9 cellular contexts compared by ENCODE assay signal in the genomic region with DNA sequence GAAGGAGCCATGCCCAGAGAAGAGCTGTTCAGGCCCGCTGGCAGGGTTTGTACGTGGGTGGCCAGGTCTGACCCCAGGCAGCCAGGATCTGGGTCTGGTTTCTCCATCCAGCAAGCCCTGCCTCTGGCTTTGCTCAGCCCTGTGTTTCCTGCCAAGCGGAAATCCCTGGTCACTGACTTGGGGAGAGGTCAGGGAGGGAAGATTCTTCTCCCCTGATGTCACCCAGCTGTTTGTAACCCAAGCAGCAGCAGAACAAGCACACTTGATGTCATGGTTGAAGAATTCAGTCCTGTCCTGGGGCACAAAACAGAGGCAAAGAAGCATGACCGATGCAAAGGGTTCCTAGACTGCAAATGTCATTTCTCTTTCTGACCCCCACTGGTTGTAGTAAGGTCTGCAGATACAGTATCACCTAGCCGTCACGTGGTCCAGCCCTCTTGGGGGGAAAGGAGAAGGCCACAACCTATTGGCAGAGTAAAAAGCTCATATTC.
DNase-seq lines count a peak whose midpoint lies in the region; ATAC-seq, FAIRE-seq and TF ChIP-seq lines count a peak whose summit lies in the region.
"Had no signal": no experiment of that assay in that cellular context is flagged by ENCODE, and none has a peak within 500 bp of the region (broad histone marks: within the 10 kb centered on the region; RNA-seq: fewer than 3 reads in every experiment).

No MANE protein-coding gene starts in this region.

- no peak overlapping the region for H3K23ac ChIP-seq in H9 (ENCODE audit: insufficient read length, low read depth, low read length)

- no peaks in the 10 kb centered on the region for H3K36me3 Mint-ChIP-seq in H9 (ENCODE audit: insufficient read depth in 1 of 3, low read depth in 3 of 3)

- H3K4me1 Mint-ChIP-seq in H9, result peaks cover 2 to 15% of the 10 kb centered on the region in 2 experiments; a peak in 3 of 4 replicates

- peak; percentile 94 for FAIRE-seq in keratinocyte (lab: Jason Lieb, UNC)

- no CpG with 5 or more reads among the region's 6 CpGs for WGBS in H9 (ENCODE audit: extremely low coverage, insufficient read length, low lambda C conversion rate)
- 59 to 75% methylated on average over 6 of the region's 6 CpGs for WGBS in body of pancreas, 2 donors

- H3K23me2 ChIP-seq in H9 (ENCODE audit: insufficient read length, low read depth, low read length, poor library complexity, severe bottlenecking), result no peaks in the 10 kb centered on the region

- H3K9me1 ChIP-seq in keratinocyte (ENCODE audit: control insufficient read depth, extremely low read depth, insufficient read depth, low read length), result no peaks in the 10 kb centered on the region

- no peaks in the 10 kb centered on the region for H4K20me1 ChIP-seq in H9 (ENCODE audit: control insufficient read depth, insufficient read depth, insufficient read length)
- H4K20me1 ChIP-seq in keratinocyte (ENCODE audit: control insufficient read depth, extremely low read depth, insufficient read depth, low read length), result no peaks in the 10 kb centered on the region

- H2AFZ ChIP-seq in H9 (ENCODE audit: low read length) (no peak overlapping the region), keratinocyte (ENCODE audit: control insufficient read depth, low read length) (no peak overlapping the region)

- H2BK20ac ChIP-seq in H9 (ENCODE audit: low read depth, low read length, poor library complexity, severe bottlenecking), result no peak overlapping the region

- peak overlapping the region; percentile 13 for H3K18ac ChIP-seq in H9 (ENCODE audit: insufficient read length, low read depth, low read length)

- ATAC-seq in body of pancreas (peak; percentile 91), HG02938 (IDR thresholded peaks at IDR 0.05; ENCODE audit: unreplicated experiment) (no peak), HG02678 (IDR thresholded peaks at IDR 0.05; ENCODE audit: unreplicated experiment) (no peak), GM18505 (IDR thresholded peaks at IDR 0.05; ENCODE audit: unreplicated experiment) (no peak)

- H3T11ph ChIP-seq in H9 (ENCODE audit: low read length), result no peak overlapping the region

- H3K79me1 ChIP-seq in H9 (ENCODE audit: insufficient read depth, low read depth, low read length, poor library complexity, severe bottlenecking), result no peaks in the 10 kb centered on the region

- H3K27ac ChIP-seq in H9 (ENCODE audit: insufficient read length, low read depth, low read length), result no peak overlapping the region
- peak overlapping the region; percentile 42 to 72 (median 49) for H3K27ac ChIP-seq in body of pancreas
- peak overlapping the region; percentile 77 for H3K27ac ChIP-seq in keratinocyte (ENCODE audit: control insufficient read depth, insufficient read depth, low read length)
- H3K27ac ChIP-seq in stomach smooth muscle (ENCODE audit: low read length), result peak overlapping the region; percentile 95

- H4K8ac ChIP-seq in H9 (replicated peaks; ENCODE audit: insufficient read length, low read depth, low read length), result no peak overlapping the region

- no peaks in the 10 kb centered on the region for H3K9me3 ChIP-seq in H9 (ENCODE audit: control insufficient read depth, low read depth, low read length)
- H3K9me3 ChIP-seq in body of pancreas, result no peaks in the 10 kb centered on the region
- H3K9me3 ChIP-seq in keratinocyte (ENCODE audit: control insufficient read depth, low read depth, low read length), result no peaks in the 10 kb centered on the region
- H3K9me3 ChIP-seq in stomach smooth muscle (ENCODE audit: control insufficient read depth in 2 of 2, low read length in 2 of 2), result no peaks in the 10 kb centered on the region

- H2BK120ac ChIP-seq in H9 (ENCODE audit: low read depth, low read length, poor library complexity, severe bottlenecking), result no peak overlapping the region

- no peak overlapping the region for H2AK5ac ChIP-seq in H9 (ENCODE audit: insufficient read length, low read length)

- H3K27me3 ChIP-seq in H9 (ENCODE audit: insufficient read depth, low read length), result no peaks in the 10 kb centered on the region
- no peaks in the 10 kb centered on the region for H3K27me3 ChIP-seq in body of pancreas
- H3K27me3 ChIP-seq in keratinocyte (ENCODE audit: control insufficient read depth, extremely low read depth, insufficient read depth, low read length), result no peaks in the 10 kb centered on the region
- no peaks in the 10 kb centered on the region for H3K27me3 ChIP-seq in stomach smooth muscle (ENCODE audit: control insufficient read depth in 1 of 2, insufficient read depth in 2 of 2, low read length in 2 of 2)

- H3K4me1 ChIP-seq in H9 (ENCODE audit: insufficient read depth, low read length) (no peaks in the 10 kb centered on the region), body of pancreas (peaks cover 11% of the 10 kb centered on the region), keratinocyte (ENCODE audit: control insufficient read depth, extremely low read depth, insufficient read depth, low read length) (peaks cover 75% of the 10 kb centered on the region), stomach smooth muscle (ENCODE audit: control insufficient read depth, insufficient read depth, low read length) (peaks cover 53% of the 10 kb centered on the region)

- no peak overlapping the region for H4K5ac ChIP-seq in H9 (ENCODE audit: insufficient read length, low read depth, low read length)

- H3K4ac ChIP-seq in H9 (ENCODE audit: low read depth, low read length), result no peak overlapping the region

- no peak overlapping the region for H2BK12ac ChIP-seq in H9 (ENCODE audit: insufficient read length, low read depth, low read length)

- H3K56ac ChIP-seq in H9 (ENCODE audit: insufficient read length, low read depth, low read length), result no peak overlapping the region

- H3K9me3 Mint-ChIP-seq in H9, result no peaks in the 10 kb centered on the region

- DNase-seq in H9, result peak; percentile 59
- peak; percentile 59 to 78 (median 70) for DNase-seq in body of pancreas
- DNase-seq in keratinocyte (ENCODE audit: low read depth, low spot score), result peak; percentile 97
- DNase-seq in amygdala (lab: John Stamatoyannopoulos, UW), result no peak
- DNase-seq: activated T-cell treated with anti-CD3 and anti-CD28 coated beads for 4 hours had no signal

- TF ChIP-seq CTCF in H9 (conservative IDR thresholded peaks at IDR 0.05) (no peak), body of pancreas (IDR thresholded peaks at IDR 0.05) (peak in 1 of 7 experiments; percentile 2), keratinocyte (optimal IDR thresholded peaks at IDR 0.05 in 1 of 3, IDR thresholded peaks at IDR 0.05 in 1 of 3, conservative IDR thresholded peaks at IDR 0.05 in 1 of 3; ENCODE audit: extremely low read depth in 1 of 3, insufficient read depth in 2 of 3, low read length in 3 of 3) (peak in 2 of 3 experiments; percentile 7 to 28)

- TF ChIP-seq POLR2A in body of pancreas (IDR thresholded peaks at IDR 0.05) (peak in 2 of 3 donors; percentile 15 to 54), GM18505 (IDR thresholded peaks at IDR 0.05; ENCODE audit: borderline replicate concordance, extremely low read depth, insufficient read depth, insufficient read length) (no peak)

- H3K36me3 ChIP-seq in body of pancreas (replicated peaks in 1 of 2; ENCODE audit: insufficient read depth in 1 of 2, low read depth in 2 of 2), result no peaks in the 10 kb centered on the region
- H3K36me3 ChIP-seq in keratinocyte (ENCODE audit: control insufficient read depth in 2 of 2, extremely low read depth in 1 of 2, insufficient read depth in 2 of 2, low read length in 2 of 2), result no peaks in the 10 kb centered on the region
- H3K36me3 ChIP-seq in stomach smooth muscle (ENCODE audit: control insufficient read depth in 2 of 2, insufficient read depth in 2 of 2, low read length in 2 of 2), result peaks cover 13 to 19% of the 10 kb centered on the region in 2 donors

- H3K9ac ChIP-seq in H9 (ENCODE audit: extremely low read depth, insufficient read length, low read length) (no peak overlapping the region), keratinocyte (ENCODE audit: control insufficient read depth, extremely low read depth, insufficient read depth, low read length) (peak overlapping the region; percentile 58), stomach smooth muscle (ENCODE audit: low read length in 2 of 2) (peak overlapping the region; percentile 44 to 55)

- H3K4me3 ChIP-seq in body of pancreas (no peak overlapping the region), keratinocyte (ENCODE audit: control insufficient read depth in 2 of 3, extremely low read depth in 1 of 3, insufficient read depth in 2 of 3, low read depth in 1 of 3, low read length in 3 of 3) (no peak overlapping the region), stomach smooth muscle (ENCODE audit: low read length in 2 of 2) (no peak overlapping the region)

- H3K79me2 ChIP-seq in H9 (ENCODE audit: insufficient read depth, low read length) (no peaks in the 10 kb centered on the region), keratinocyte (ENCODE audit: control insufficient read depth, insufficient read depth, low read length) (no peaks in the 10 kb centered on the region)

- H2BK5ac ChIP-seq in H9 (ENCODE audit: insufficient read length, low read length), result no peak overlapping the region

- no peak overlapping the region for H3K27ac Mint-ChIP-seq in H9

- dilution Hi-C loops in keratinocyte (cut with MboI; ENCODE audit: extremely low pct_ligation_motif_present, low sequenced_read_pairs), result no loop called here

- no peak overlapping the region for H3K14ac ChIP-seq in H9 (ENCODE audit: insufficient read depth, low read length)

- no peak overlapping the region for H2BK15ac ChIP-seq in H9 (ENCODE audit: low read depth, low read length)

- H3K27me3 Mint-ChIP-seq in H9 (ENCODE audit: low read depth), result no peaks in the 10 kb centered on the region; the same call in 1 of the 2 replicates

- no peak overlapping the region for H4K91ac ChIP-seq in H9 (ENCODE audit: insufficient read length, low read depth, low read length)

- H3K4me2 ChIP-seq in H9 (ENCODE audit: insufficient read depth, insufficient read length, low read length) (no peak overlapping the region), keratinocyte (ENCODE audit: control insufficient read depth, extremely low read depth, insufficient read depth, low read depth, low read length) (peak overlapping the region; percentile 73)

- intact Hi-C loops in body of pancreas (cut with DNase I), result no loop called here

- H3K4me3 Mint-ChIP-seq in H9, result no peak overlapping the region

Comparison
In these comparisons a context has a peak if more than half of its experiments do, and no peak if none do; other contexts are left out.
1. DNase-seq: peak in H9 (single experiment), body of pancreas (4 of 4) and keratinocyte (single experiment); none in amygdala (0 of 56).